ENCODE assay signal across 21 cellular contexts in the genomic region with DNA sequence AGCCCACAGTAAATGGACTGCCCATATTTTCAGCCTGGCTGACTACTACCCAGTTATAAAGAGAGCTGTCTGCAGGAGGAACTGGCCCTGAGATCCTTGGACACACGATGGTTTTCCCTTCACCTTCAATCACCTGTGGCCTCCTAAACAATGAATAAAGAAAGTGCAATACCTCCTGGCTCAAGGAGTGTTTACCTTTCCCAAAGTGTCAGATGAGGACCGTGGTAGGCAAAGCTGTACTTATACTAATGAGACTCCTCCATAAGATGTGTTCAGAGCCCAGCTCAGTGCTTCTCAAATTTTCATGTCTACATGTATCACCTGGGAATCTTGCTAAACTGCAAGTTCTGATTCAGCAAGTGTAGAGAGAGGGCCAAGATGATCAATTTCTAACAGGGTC.
"Had no signal": no experiment of that assay in that cellular context is flagged by ENCODE, and none has a peak within 500 bp of the region (broad histone marks: within the 10 kb centered on the region; RNA-seq: fewer than 3 reads in every experiment).

No MANE protein-coding gene starts in this region.

- H3K27ac Mint-ChIP-seq: activated CD8-positive, alpha-beta T cell treated with anti-CD3 and anti-CD28 coated beads, Interleukin-2, amount 10 ng/mL, durations not matched to agents 7 days and 5 days; activated naive CD4-positive, alpha-beta T cell treated with anti-CD3 and anti-CD28 coated beads, Interleukin-2, amount 50 U/mL, for 72 hours; activated T-helper 1 cell treated with anti-CD3 and anti-CD28 coated beads, Interleukin-12 subunit alpha, Interleukin-12 subunit beta, Interleukin-2, Interleukin-4 antibody, amounts not matched to agents 30 ng/mL and 10 ng/mL and 1 ng/mL, durations not matched to agents 14 hours and 24 hours and 36 hours; dendritic cell treated with granulocyte-macrophage colony-stimulating factor and Interleukin-4, amounts not matched to agents 40 ng/mL and 50 ng/mL, for 4 days; naive thymus-derived CD8-positive, alpha-beta T cell had no signal

- H3K27ac ChIP-seq: adrenal gland, ascending aorta, brain microvascular endothelial cell, prostate gland, thoracic aorta, vagina had no signal

- H3K36me3 Mint-ChIP-seq: activated naive CD4-positive, alpha-beta T cell treated with anti-CD3 and anti-CD28 coated beads, Interleukin-2, amount 50 U/mL, for 72 hours; naive thymus-derived CD8-positive, alpha-beta T cell; type B pancreatic cell had no signal

- H3K9me3 ChIP-seq: adrenal gland, ascending aorta, left ventricle myocardium inferior, prostate gland, thoracic aorta, vagina had no signal

- H3K4me1 ChIP-seq: adrenal gland, ascending aorta, vagina had no signal

- H3K9me3 Mint-ChIP-seq: activated naive CD4-positive, alpha-beta T cell treated with anti-CD3 and anti-CD28 coated beads, Interleukin-2, amount 50 U/mL, for 72 hours; activated T-helper 1 cell treated with anti-CD3 and anti-CD28 coated beads, Interleukin-12 subunit alpha, Interleukin-12 subunit beta, Interleukin-2, Interleukin-4 antibody, amounts not matched to agents 30 ng/mL and 10 ng/mL and 1 ng/mL, durations not matched to agents 14 hours and 24 hours and 36 hours; dendritic cell treated with granulocyte-macrophage colony-stimulating factor and Interleukin-4, amounts not matched to agents 40 ng/mL and 50 ng/mL, for 4 days; naive thymus-derived CD8-positive, alpha-beta T cell; type B pancreatic cell had no signal

- H3K4me3 ChIP-seq: adrenal gland, ascending aorta, left ventricle myocardium inferior, prostate gland, thoracic aorta, vagina had no signal

- H3K27me3 Mint-ChIP-seq: dendritic cell treated with granulocyte-macrophage colony-stimulating factor and Interleukin-4, amounts not matched to agents 40 ng/mL and 50 ng/mL, for 4 days; type B pancreatic cell had no signal

- H3K4me3 Mint-ChIP-seq: activated CD8-positive, alpha-beta T cell treated with anti-CD3 and anti-CD28 coated beads, Interleukin-2, amount 10 ng/mL, durations not matched to agents 7 days and 5 days; activated T-helper 1 cell treated with anti-CD3 and anti-CD28 coated beads, Interleukin-12 subunit alpha, Interleukin-12 subunit beta, Interleukin-2, Interleukin-4 antibody, amounts not matched to agents 30 ng/mL and 10 ng/mL and 1 ng/mL, durations not matched to agents 14 hours and 24 hours and 36 hours; dendritic cell treated with granulocyte-macrophage colony-stimulating factor and Interleukin-4, amounts not matched to agents 40 ng/mL and 50 ng/mL, for 4 days; mesothelial cell of epicardium; naive thymus-derived CD8-positive, alpha-beta T cell had no signal

- H3K36me3 ChIP-seq: adrenal gland, ascending aorta, brain microvascular endothelial cell, left ventricle myocardium inferior, prostate gland, thoracic aorta, vagina had no signal

- ATAC-seq: activated CD8-positive, alpha-beta T cell treated with anti-CD3 and anti-CD28 coated beads, Interleukin-2, amount 10 ng/mL, durations not matched to agents 7 days and 5 days; activated naive CD4-positive, alpha-beta T cell treated with anti-CD3 and anti-CD28 coated beads, Interleukin-2, amount 50 U/mL, for 72 hours; naive thymus-derived CD8-positive, alpha-beta T cell had no signal

- H3K27me3 ChIP-seq: adrenal gland, ascending aorta, brain microvascular endothelial cell, vagina had no signal

- DNase-seq: activated CD4-positive, alpha-beta T cell treated with anti-CD3 and anti-CD28 coated beads for 1 hour; activated CD4-positive, alpha-beta T cell treated with anti-CD3 and anti-CD28 coated beads, Interleukin-2, amount 50 U/mL, for 1 hour; activated CD8-positive, alpha-beta T cell treated with anti-CD3 and anti-CD28 coated beads, Interleukin-2, amount 10 ng/mL, durations not matched to agents 7 days and 5 days; adrenal gland; brain microvascular endothelial cell; effector CD4-positive, alpha-beta T cell; foreskin fibroblast; kidney glomerular epithelial cell; naive thymus-derived CD8-positive, alpha-beta T cell; stimulated activated CD4-positive, alpha-beta T cell treated with anti-CD3 and anti-CD28 coated beads, Interleukin-4, amount 100 ng/mL, for 1 hour; stimulated activated naive CD4-positive, alpha-beta T cell had no signal

- H3K4me1 Mint-ChIP-seq: naive thymus-derived CD8-positive, alpha-beta T cell had no signal
